ENCODE assay signal across 24 cellular contexts in genomic region chr1:234466945-234467344, GRCh38. TPM values are rescaled to one million over a fixed set of nuclear protein-coding genes. Genes with fewer than 3 reads are reported as not detected.
A peak's percentile ranks its signal among the peaks of the same experiment; 100 is the strongest.
DNase-seq lines count a peak whose midpoint lies in the region; ATAC-seq, FAIRE-seq and TF ChIP-seq lines count a peak whose summit lies in the region.
"Had no signal": no experiment of that assay in that cellular context is flagged by ENCODE, and none has a peak within 500 bp of the region (broad histone marks: within the 10 kb centered on the region; RNA-seq: fewer than 3 reads in every experiment).

No MANE protein-coding gene starts in this region.

- ATAC-seq in PC-3 (peak; percentile 81), HG02870 (IDR thresholded peaks at IDR 0.05; ENCODE audit: unreplicated experiment) (no peak)
- ATAC-seq: A549; CD8-positive, alpha-beta T cell; GM12878 had no signal

- no peaks in the 10 kb centered on the region for H3K9me2 ChIP-seq in PC-3 (replicated peaks; ENCODE audit: low read length)

- H3K27ac ChIP-seq in PC-3 (ENCODE audit: low read length): peak overlapping the region; percentile 54
- H3K27ac ChIP-seq: 22Rv1; A549; BLaER1 treated with 17β-estradiol and CSF1 and Interleukin-3, amounts not matched to agents 10 nM and 100 nM; C4-2B had no signal

- TF ChIP-seq CTCF in PC-3 (conservative IDR thresholded peaks at IDR 0.05; ENCODE audit: low read depth, low read length): no peak
- no peak for TF ChIP-seq CTCF in bronchial epithelial cell (IDR thresholded peaks at IDR 0.05; ENCODE audit: insufficient read depth, low read length, severe bottlenecking)

- no TSS peak for BruUV-seq in PC-3 (replicated peaks; lab: Mats Ljungman, UMichigan)

- peaks cover 13% of the 10 kb centered on the region for H3K4me1 ChIP-seq in PC-3 (ENCODE audit: insufficient read depth, low read length)
- H3K4me1 ChIP-seq: A549, Caco-2 had no signal

- H3K9me3 ChIP-seq in PC-3 (ENCODE audit: low read length): no peaks in the 10 kb centered on the region
- H3K9me3 ChIP-seq: A549, Caco-2 had no signal

- no peak overlapping the region for H2AFZ ChIP-seq in PC-3 (ENCODE audit: low read length)

- no peaks in the 10 kb centered on the region for H3F3A ChIP-seq in PC-3 (ENCODE audit: low read length, unreplicated experiment)

- peak overlapping the region; percentile 18; the same call in 1 of the 2 replicates for H3K4me2 ChIP-seq in PC-3 (ENCODE audit: low read length)
- H3K4me2 ChIP-seq: A549; BLaER1 treated with 17β-estradiol and CSF1 and Interleukin-3, amounts not matched to agents 10 nM and 100 nM had no signal

- H3K36me3 ChIP-seq in PC-3 (ENCODE audit: low read depth, low read length) (peaks cover 6% of the 10 kb centered on the region; the same call in 1 of the 2 replicates), bronchial epithelial cell (ENCODE audit: control insufficient read depth, insufficient read depth, low read length) (no peaks in the 10 kb centered on the region)

- CTCF ChIA-PET in PC-3 (lab: Charles Lee): no interaction called here

- H3K27me3 ChIP-seq in PC-3 (ENCODE audit: low read length): no peaks in the 10 kb centered on the region
- H3K27me3 ChIP-seq in bronchial epithelial cell (ENCODE audit: control insufficient read depth, insufficient read depth, low read length): no peaks in the 10 kb centered on the region
- H3K27me3 ChIP-seq: BLaER1 treated with 17β-estradiol and CSF1 and Interleukin-3, amounts not matched to agents 10 nM and 100 nM had no signal

- intact Hi-C loops in PC-3 (cut with micrococcal nuclease): no loop called here

- no peaks in the 10 kb centered on the region for H4K20me1 ChIP-seq in PC-3 (ENCODE audit: low read length)
- H4K20me1 ChIP-seq: BLaER1 treated with 17β-estradiol and CSF1 and Interleukin-3, amounts not matched to agents 10 nM and 100 nM had no signal

- DNase-seq in GM12891 (ENCODE audit: insufficient read length, low spot score) (no peak), PC-3 (peak; percentile 63), bronchial epithelial cell (ENCODE audit: low read depth) (peak; percentile 24)
- no peak for DNase-seq in stimulated activated CD4-positive, alpha-beta T cell treated with anti-CD3 and anti-CD28 coated beads, Interleukin-2, amount 100 ng/mL, for 48 hours
- DNase-seq: AML-193; Caco-2; Calu3; CD4-positive, alpha-beta T cell; CD8-positive, alpha-beta T cell; DMS 273 treated with DMSO at 0.1 percent for 48 hours; DMS153; DMS53; DMS79; DND-41; EL; GDM1 had no signal

- H3K4me3 ChIP-seq in PC-3 (ENCODE audit: low read length): no peak overlapping the region
- no peak overlapping the region for H3K4me3 ChIP-seq in bronchial epithelial cell (ENCODE audit: low read depth, low read length)
- H3K4me3 ChIP-seq: A549; BLaER1 treated with 17β-estradiol and CSF1 and Interleukin-3, amounts not matched to agents 10 nM and 100 nM; GM12878 had no signal

- H3K79me2 ChIP-seq in PC-3 (ENCODE audit: low read length): no peaks in the 10 kb centered on the region

- FAIRE-seq in GM12891 (lab: Jason Lieb, UNC) (peak; percentile 5), bronchial epithelial cell (lab: Jason Lieb, UNC) (no peak)
- FAIRE-seq: A549, D721Med, GM12878, GM19239 had no signal

- TF ChIP-seq POLR2A in GM12891 (IDR thresholded peaks at IDR 0.05; ENCODE audit: low read depth, low read length): no peak

- H3K9ac ChIP-seq in PC-3 (ENCODE audit: low read length): no peak overlapping the region
- H3K9ac ChIP-seq: BLaER1 treated with 17β-estradiol and CSF1 and Interleukin-3, amounts not matched to agents 10 nM and 100 nM had no signal

- POLR2A ChIA-PET in PC-3 (lab: Charles Lee; ENCODE audit: unreplicated experiment): interaction anchor here (0.6 kb wide), 1 partner anchor 259 kb away, joined by 3 read pairs; no protein-coding TSS in a partner anchor

TF ChIP-seq in GM12891, 5 proteins besides CTCF, POLR2A, EP300 and RAD21:
- TF ChIP-seq POLR2AphosphoS5 (IDR thresholded peaks at IDR 0.05; ENCODE audit: low read depth, low read length): no peak
- no peak for TF ChIP-seq SPI1 (IDR thresholded peaks at IDR 0.05; ENCODE audit: low read depth, low read length)
- no peak for TF ChIP-seq POU2F2 (IDR thresholded peaks at IDR 0.05; ENCODE audit: low read depth, low read length)
- no peak for TF ChIP-seq PAX5 (IDR thresholded peaks at IDR 0.05; ENCODE audit: insufficient read depth, low read length, severe bottlenecking)
- TF ChIP-seq TAF1 (IDR thresholded peaks at IDR 0.05; ENCODE audit: low read depth, low read length): no peak
TF ChIP-seq in GM12891: peak in this region for 0.

RNA-seq across cellular contexts. Expression of gene TARBP1, which starts 12.0 kb away (rescaled TPM):
- polyA plus RNA-seq in GM12891 (2012; ENCODE audit: low read depth, missing spikeins): 39.6 TPM
- total RNA-seq in PC-3 (2014; rRNA removed) (15.1 and 27.7 TPM in 2 replicates), bronchial epithelial cell (9.1 and 15.0 TPM in 2 replicates)

Comparison
In these comparisons a context has a peak if more than half of its experiments do, and no peak if none do; other contexts are left out.
1. DNase-seq: peak in PC-3 (single experiment) and bronchial epithelial cell (single experiment); none in GM12891 (single experiment) and stimulated activated CD4-positive, alpha-beta T cell treated with anti-CD3 and anti-CD28 coated beads, Interleukin-2, amount 100 ng/mL, for 48 hours (0 of 2).